25 cellular contexts compared by ENCODE assay signal in the genomic region with DNA sequence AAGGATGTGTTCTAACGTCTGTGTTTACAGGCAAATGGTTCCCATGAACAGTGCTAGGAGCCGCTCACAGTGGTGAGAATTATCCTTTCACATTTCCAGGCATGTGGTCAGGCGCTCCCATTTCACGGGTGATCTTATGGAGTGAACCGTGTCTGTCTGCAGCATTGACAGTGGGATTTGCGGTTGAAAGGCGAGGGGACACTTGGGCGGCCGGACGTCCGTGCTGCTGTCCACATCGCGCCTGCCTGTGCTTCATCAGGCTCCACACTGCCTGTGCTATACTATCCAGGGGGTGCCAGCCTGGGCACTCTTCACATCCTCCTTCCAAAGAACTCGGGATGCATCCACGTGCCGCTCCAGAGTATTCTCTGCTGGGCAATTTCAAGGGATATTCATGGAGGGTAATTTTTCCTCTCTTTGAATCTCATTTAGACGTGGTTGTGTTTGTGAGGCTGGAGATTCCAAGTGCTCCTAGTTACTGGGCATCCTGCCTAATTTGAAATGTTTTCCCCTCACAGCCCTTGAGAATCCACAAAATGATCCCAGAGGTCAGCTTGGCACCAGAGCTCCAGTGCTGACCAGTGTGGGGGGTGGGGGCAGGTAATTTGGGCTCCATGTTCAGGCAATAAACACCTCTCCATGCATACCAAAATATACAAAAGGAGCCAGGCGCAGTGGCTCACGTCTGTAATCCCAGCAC.
DNase-seq lines count a peak whose midpoint lies in the region; ATAC-seq and TF ChIP-seq lines count a peak whose summit lies in the region.
"Had no signal": no experiment of that assay in that cellular context is flagged by ENCODE, and none has a peak within 500 bp of the region (broad histone marks: within the 10 kb centered on the region; RNA-seq: fewer than 3 reads in every experiment).

No MANE protein-coding gene starts in this region.

- no peaks in the 10 kb centered on the region for H3K27me3 ChIP-seq in RWPE2 (ENCODE audit: insufficient read depth, poor library complexity, severe bottlenecking)

- peak overlapping the region; percentile 48 for H3K27ac ChIP-seq in RWPE2 (ENCODE audit: poor library complexity, severe bottlenecking)
- H3K27ac ChIP-seq: A549, GM23248, PC-9 had no signal

- no peak for ATAC-seq in RWPE2 (ENCODE audit: low read depth)
- no peak for ATAC-seq in left colon
- ATAC-seq: A549 had no signal

- H3K9me3 ChIP-seq in RWPE2 (ENCODE audit: severe bottlenecking), result no peaks in the 10 kb centered on the region
- H3K9me3 ChIP-seq: A549 had no signal

- DNase-seq in EH (ENCODE audit: low read depth), result peak; percentile 4
- peak; percentile 32 for DNase-seq in RWPE2 (ENCODE audit: low spot score)
- peak; percentile 2 for DNase-seq in medulla oblongata (ENCODE audit: extremely low spot score)
- DNase-seq in posterior vena cava (ENCODE audit: low spot score), result peak; percentile 58
- DNase-seq in left colon, result no peak
- DNase-seq in GM19238 (ENCODE audit: insufficient read length, low spot score), result no peak
- DNase-seq in SKM-1 (lab: John Stamatoyannopoulos, UW; ENCODE audit: unreplicated experiment), result no peak
- no peak for DNase-seq in nucleus accumbens (lab: John Stamatoyannopoulos, UW)
- DNase-seq: C1 segment of cervical spinal cord; CD4-positive, alpha-beta memory T cell; COR-L47; DMS53; GF-D8; GM23248; NCI-H1105; NCI-H1436 treated with DMSO at 0.1 percent for 48 hours; NCI-H187 treated with DMSO at 0.1 percent for 48 hours; NCI-H2107; NCI-H524 treated with DMSO at 0.1 percent for 48 hours; NCI-H774; PC-9; RPMI8226; SHP77; SW 1271 had no signal

- intact Hi-C loops in posterior vena cava (cut with DNase I), result no loop called here
- intact Hi-C loops in left colon (cut with DNase I, micrococcal nuclease), result no loop called here

- no peaks in the 10 kb centered on the region for H3K36me3 ChIP-seq in RWPE2 (ENCODE audit: low read depth)

- H3K4me3 ChIP-seq in RWPE2 (ENCODE audit: severe bottlenecking), result no peak overlapping the region
- H3K4me3 ChIP-seq: A549, GM23248, PC-9 had no signal

- H3K4me1 ChIP-seq in RWPE2 (ENCODE audit: insufficient read depth, poor library complexity, severe bottlenecking), result peaks cover 7% of the 10 kb centered on the region
- H3K4me1 ChIP-seq: A549 had no signal

- TF ChIP-seq CTCF in RWPE2 (IDR thresholded peaks at IDR 0.05; ENCODE audit: poor library complexity, severe bottlenecking), result no peak

Comparison
In these comparisons a context has a peak if more than half of its experiments do, and no peak if none do; other contexts are left out.
1. DNase-seq: peak in EH (single experiment), RWPE2 (single experiment), medulla oblongata (single experiment) and posterior vena cava (single experiment); none in left colon (0 of 2), GM19238 (single experiment), SKM-1 (single experiment) and nucleus accumbens (0 of 56).